ENCODE assay signal across 8 cellular contexts in the genomic region with DNA sequence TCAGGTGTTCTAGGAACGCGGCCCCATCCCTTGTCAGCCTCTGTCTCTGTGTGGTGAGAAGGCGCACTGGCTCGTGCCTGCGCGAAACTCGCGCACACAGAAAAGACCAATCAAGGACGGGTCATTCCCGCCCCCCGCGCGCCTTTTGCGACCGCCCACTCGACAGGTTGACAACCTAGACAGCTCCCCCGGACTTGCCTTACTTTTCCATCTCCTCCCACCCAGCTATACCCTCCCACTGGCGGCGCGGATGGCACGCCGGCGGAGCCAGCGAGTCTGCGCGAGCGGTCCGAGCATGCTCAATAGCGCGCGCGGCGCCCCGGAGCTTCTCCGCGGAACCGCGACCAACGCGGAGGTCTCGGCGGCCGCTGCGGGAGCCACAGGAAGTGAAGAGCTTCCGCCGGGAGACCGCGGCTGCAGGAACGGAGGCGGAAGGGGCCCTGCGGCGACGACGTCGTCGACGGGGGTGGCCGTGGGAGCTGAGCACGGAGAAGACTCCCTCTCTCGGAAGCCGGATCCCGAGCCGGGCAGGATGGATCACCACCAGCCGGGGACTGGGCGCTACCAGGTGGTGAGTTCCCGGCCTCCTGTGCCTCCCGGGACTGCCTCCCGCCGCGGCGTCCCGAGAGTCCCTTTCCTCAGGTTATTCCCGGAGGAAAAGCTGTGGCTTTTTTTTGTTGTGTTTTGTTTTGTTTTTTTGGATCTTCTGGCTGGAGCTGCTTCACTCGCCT. TPM values are rescaled to one million over a fixed set of nuclear protein-coding genes. Genes with fewer than 3 reads are reported as not detected.
DNase-seq lines count a peak whose midpoint lies in the region; ATAC-seq, FAIRE-seq and TF ChIP-seq lines count a peak whose summit lies in the region.

Gene NDFIP2 (plus strand): TSS at position 202 of the 731 bp plus-strand sequence. CDS start 49 bp downstream, at position 251.

- H3K4me1 ChIP-seq in right atrium auricular region = peaks cover 0 to 39% of the 10 kb centered on the region in 2 donors

- peak within 1 kb of the TSS; percentile 71 to 78 for H3K4me3 ChIP-seq in right atrium auricular region

- in situ Hi-C loops in GM13976 (cut with MboI; ENCODE audit: low sequenced_read_pairs, unreplicated experiment) = no loop called here

- H3K9me3 ChIP-seq in right atrium auricular region = no peaks in the 10 kb centered on the region

- ATAC-seq in HG02852 (IDR thresholded peaks at IDR 0.05; ENCODE audit: unreplicated experiment) = peak; percentile 91

- H3K27me3 ChIP-seq in right atrium auricular region = no peaks in the 10 kb centered on the region

- peak; percentile 17 for FAIRE-seq in urothelium cell line (lab: Jason Lieb, UNC)

- TF ChIP-seq CTCF in GM13976 (IDR thresholded peaks at IDR 0.05; ENCODE audit: borderline replicate concordance, control extremely low read depth, extremely low read depth, insufficient read depth, missing control alignments) (no peak), right atrium auricular region (IDR thresholded peaks at IDR 0.05) (no peak)

- H3K27ac ChIP-seq in angular gyrus (ENCODE audit: low read depth, low read length) (peak within 1 kb of the TSS; percentile 67), right atrium auricular region (peak within 1 kb of the TSS; percentile 82 to 83)

- H3K36me3 ChIP-seq in right atrium auricular region = no peaks in the 10 kb centered on the region

- DNase-seq in GM13976 (ENCODE audit: low spot score) (peak; percentile 83), NCI-H146 treated with DMSO at 0.1 percent for 48 hours (lab: John Stamatoyannopoulos, UW; ENCODE audit: unreplicated experiment) (peak; percentile 96), T-helper 2 cell (peak; percentile 71 to 97 (median 84)), right atrium auricular region (ENCODE audit: low spot score) (peak; percentile 80), pulmonary artery endothelial cell (ENCODE audit: low read depth, low spot score) (peak; percentile 20), urothelium cell line (ENCODE audit: low spot score) (peak; percentile 70)

RNA-seq across cellular contexts. Expression of gene NDFIP2, which starts in this region (rescaled TPM):
- 10 to 100 TPM; 27.8 to 29.0 TPM for total RNA-seq in right atrium auricular region
- total RNA-seq in pulmonary artery endothelial cell = 17.7 and 19.8 TPM in 2 replicates

Comparison
In these comparisons a context has a peak if more than half of its experiments do, and no peak if none do; other contexts are left out.
1. Peak in every context shown above with its lines: DNase-seq, ATAC-seq, H3K4me3 ChIP-seq and H3K27ac ChIP-seq.
2. DNase-seq: peak in every context shown above with its lines; median percentile 96 in NCI-H146 treated with DMSO at 0.1 percent for 48 hours; 84 in T-helper 2 cell; 83 in GM13976; 80 in right atrium auricular region; 70 in urothelium cell line; 20 in pulmonary artery endothelial cell.